20 cellular contexts compared by ENCODE assay signal in the genomic region with DNA sequence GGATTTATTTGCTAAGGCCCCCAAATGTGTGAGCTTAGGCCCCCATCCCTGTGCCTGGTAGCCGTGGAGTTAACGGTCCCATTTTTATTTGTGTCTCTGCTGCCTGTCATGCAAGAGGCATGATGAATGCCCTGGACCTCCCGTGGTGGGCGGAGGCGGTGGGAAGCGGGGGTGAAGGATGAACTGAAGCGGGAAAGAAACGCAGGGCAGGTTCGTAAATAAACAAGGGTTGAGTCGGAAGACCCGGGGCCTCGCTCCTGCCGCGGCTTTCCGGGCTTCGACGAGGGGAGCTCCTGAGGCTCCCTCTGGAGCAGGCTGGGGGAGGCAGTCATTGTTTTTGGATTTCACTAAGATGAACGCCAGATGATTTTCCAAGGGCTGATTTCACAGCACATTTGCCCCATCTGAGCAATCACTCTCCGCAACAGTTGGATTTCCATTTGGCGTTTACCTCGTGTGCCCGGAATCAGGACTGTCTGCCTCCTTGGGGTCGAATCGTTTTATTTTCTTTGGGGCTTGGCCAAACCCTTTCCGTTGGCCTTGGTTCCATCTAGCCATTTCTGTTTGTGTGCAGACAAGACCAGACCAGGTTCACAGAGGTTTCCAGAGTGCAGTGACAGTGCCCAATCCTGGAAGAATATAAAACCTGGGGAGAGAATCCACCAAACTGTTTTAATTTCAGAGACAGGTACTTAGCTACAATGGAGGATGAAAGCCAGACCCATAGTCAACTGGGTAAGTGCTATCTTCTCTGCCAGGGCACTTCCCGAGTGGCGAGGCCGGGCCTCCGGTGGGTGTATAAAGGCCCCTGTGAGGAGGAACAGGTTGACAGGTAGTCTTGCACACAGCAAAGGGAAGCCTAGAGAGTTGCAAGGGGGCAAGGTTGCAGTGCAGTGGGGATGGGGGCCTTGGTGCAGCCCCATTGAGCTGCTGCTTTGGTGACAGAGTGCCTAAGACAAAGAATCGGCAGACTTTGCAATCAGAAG.
DNase-seq lines count a peak whose midpoint lies in the region; ATAC-seq lines count a peak whose summit lies in the region.
"Had no signal": no experiment of that assay in that cellular context is flagged by ENCODE, and none has a peak within 500 bp of the region (broad histone marks: within the 10 kb centered on the region; RNA-seq: fewer than 3 reads in every experiment).

No MANE protein-coding gene starts in this region.

- H2BK12ac ChIP-seq in mesenchymal stem cell (ENCODE audit: low read length in 2 of 2) = no peak overlapping the region

- WGBS in mesenchymal stem cell = 85% methylated on average over 29 of the region's 30 CpGs

- H3K9ac ChIP-seq in HUES48 (ENCODE audit: low read depth, low read length) (no peak overlapping the region), mesenchymal stem cell (ENCODE audit: low read length) (no peak overlapping the region), skeletal muscle satellite cell (ENCODE audit: low read depth, low read length) (peak overlapping the region; percentile 27)

- H3K9me3 ChIP-seq in HUES48 (ENCODE audit: control insufficient read depth, insufficient read depth, low read length) (peaks cover 23% of the 10 kb centered on the region), mesenchymal stem cell (ENCODE audit: control insufficient read depth, low read length) (peaks cover 5% of the 10 kb centered on the region), skeletal muscle satellite cell (replicated peaks; ENCODE audit: low read length) (peaks cover 3% of the 10 kb centered on the region)
- H3K9me3 ChIP-seq: right atrium auricular region had no signal

- H3K27me3 ChIP-seq in HUES48 (ENCODE audit: control insufficient read depth, insufficient read depth, low read length) (no peaks in the 10 kb centered on the region), mesenchymal stem cell (ENCODE audit: control insufficient read depth in 1 of 2, insufficient read depth in 1 of 2, low read length in 2 of 2) (no peaks in the 10 kb centered on the region), skeletal muscle satellite cell (ENCODE audit: control insufficient read depth, insufficient read depth, low read length) (no peaks in the 10 kb centered on the region)
- H3K27me3 ChIP-seq: right atrium auricular region had no signal

- H3K14ac ChIP-seq in mesenchymal stem cell (ENCODE audit: low read length in 2 of 2) = no peak overlapping the region

- no peak overlapping the region for H2AFZ ChIP-seq in mesenchymal stem cell (ENCODE audit: low read depth, low read length)

- H3K4ac ChIP-seq in mesenchymal stem cell (ENCODE audit: low read depth in 1 of 2, low read length in 2 of 2) = no peak overlapping the region

- peak overlapping the region; percentile 15 for H2AK5ac ChIP-seq in mesenchymal stem cell (ENCODE audit: low read length, severe bottlenecking)

- H3K4me1 ChIP-seq in HUES48 (ENCODE audit: control insufficient read depth, insufficient read depth, low read length) = no peaks in the 10 kb centered on the region
- peaks cover 12% of the 10 kb centered on the region for H3K4me1 ChIP-seq in mesenchymal stem cell (ENCODE audit: control insufficient read depth, insufficient read depth, low read depth, low read length)
- H3K4me1 ChIP-seq in skeletal muscle satellite cell (ENCODE audit: control insufficient read depth, insufficient read depth, low read length) = peaks cover 56% of the 10 kb centered on the region

- H2BK120ac ChIP-seq in mesenchymal stem cell (ENCODE audit: low read depth, low read length) = no peak overlapping the region

- no peak for ATAC-seq in GM21619 (IDR thresholded peaks at IDR 0.05; ENCODE audit: unreplicated experiment)
- ATAC-seq in HG03439 (IDR thresholded peaks at IDR 0.05; ENCODE audit: unreplicated experiment) = no peak
- ATAC-seq: activated naive CD8-positive, alpha-beta T cell treated with anti-CD3 and anti-CD28 coated beads, Interleukin-2, amount 50 U/mL, for 24 hours; effector memory CD8-positive, alpha-beta T cell; left ventricle myocardium superior; stimulated activated naive B cell treated with anti-CD40 and anti-IgM and Interleukin-4, amounts not matched to agents 10 μg/mL and 1 μg/mL and 100 μg/mL, for 72 hours; T-cell had no signal

- H3K23ac ChIP-seq in mesenchymal stem cell (ENCODE audit: low read length in 2 of 2) = no peak overlapping the region

- peak; percentile 88 for DNase-seq in brain pericyte (ENCODE audit: low read depth, low spot score)
- no peak for DNase-seq in mesenchymal stem cell
- DNase-seq in HT-29 (ENCODE audit: low spot score) = no peak
- no peak for DNase-seq in islet precursor cell
- DNase-seq: activated naive CD8-positive, alpha-beta T cell treated with anti-CD3 and anti-CD28 coated beads, Interleukin-2, amount 50 U/mL, for 24 hours; central memory CD4-positive, alpha-beta T cell; DMS 273 treated with DMSO at 0.1 percent for 48 hours; effector memory CD8-positive, alpha-beta T cell; left ventricle myocardium superior; NCI-H1048; NCI-H1930; OCI-M1; SHP77 treated with DMSO at 0.1 percent for 48 hours; stimulated activated naive B cell treated with anti-CD40 and anti-IgM and Interleukin-4, amounts not matched to agents 10 μg/mL and 1 μg/mL and 100 μg/mL, for 72 hours; T-cell had no signal

- no peaks in the 10 kb centered on the region for H3K36me3 ChIP-seq in HUES48 (ENCODE audit: control insufficient read depth, insufficient read depth, low read length)
- H3K36me3 ChIP-seq in mesenchymal stem cell (ENCODE audit: control insufficient read depth in 1 of 2, insufficient read depth in 2 of 2, low read depth in 1 of 2, low read length in 2 of 2) = peaks cover 4 to 10% of the 10 kb centered on the region in 2 experiments
- no peaks in the 10 kb centered on the region for H3K36me3 ChIP-seq in skeletal muscle satellite cell (ENCODE audit: insufficient read depth, low read length)
- H3K36me3 ChIP-seq: right atrium auricular region had no signal

- H3K18ac ChIP-seq in mesenchymal stem cell (ENCODE audit: low read depth in 1 of 2, low read length in 2 of 2) = no peak overlapping the region

- no peak overlapping the region for H3K4me3 ChIP-seq in HUES48 (ENCODE audit: low read depth, low read length)
- H3K4me3 ChIP-seq in mesenchymal stem cell (ENCODE audit: insufficient read depth in 1 of 2, low read depth in 1 of 2, low read length in 2 of 2) = no peak overlapping the region
- H3K4me3 ChIP-seq in skeletal muscle satellite cell (ENCODE audit: low read length) = no peak overlapping the region
- H3K4me3 ChIP-seq: right atrium auricular region had no signal

- H3K27ac ChIP-seq in HUES48 (ENCODE audit: low read depth, low read length) (peak overlapping the region; percentile 48), mesenchymal stem cell (ENCODE audit: low read length, poor library complexity, severe bottlenecking) (peak overlapping the region; percentile 15)
- H3K27ac ChIP-seq: right atrium auricular region had no signal

- no peak overlapping the region for H2BK5ac ChIP-seq in mesenchymal stem cell (ENCODE audit: low read depth, low read length, poor library complexity, severe bottlenecking)

- H4K91ac ChIP-seq in mesenchymal stem cell (ENCODE audit: low read length) = no peak overlapping the region

- no peak overlapping the region for H2BK15ac ChIP-seq in mesenchymal stem cell (ENCODE audit: low read depth, poor library complexity, severe bottlenecking)

- H3K79me1 ChIP-seq in mesenchymal stem cell (replicated peaks; ENCODE audit: low read length, poor library complexity, severe bottlenecking) = no peaks in the 10 kb centered on the region

- no peak overlapping the region for H4K8ac ChIP-seq in mesenchymal stem cell (ENCODE audit: low read length)

- H3K4me2 ChIP-seq in mesenchymal stem cell (ENCODE audit: low read length, poor library complexity, severe bottlenecking) (peak overlapping the region; percentile 2), skeletal muscle satellite cell (ENCODE audit: low read length) (peak overlapping the region; percentile 34)
